ENCODE assay signal across 8 cellular contexts in genomic region chr17:65054602-65055001, GRCh38. TPM values are rescaled to one million over a fixed set of nuclear protein-coding genes. Genes with fewer than 3 reads are reported as not detected.
DNase-seq lines count a peak whose midpoint lies in the region; ATAC-seq and TF ChIP-seq lines count a peak whose summit lies in the region.

No MANE protein-coding gene starts in this region.

- H3K36me3 ChIP-seq in hepatocyte (replicated peaks; ENCODE audit: insufficient read depth, low read depth) (no peaks in the 10 kb centered on the region), mucosa of descending colon (ENCODE audit: low read depth) (peaks cover 6% of the 10 kb centered on the region)

- H3K79me2 ChIP-seq in hepatocyte, result peaks cover 60% of the 10 kb centered on the region

- H3K4me1 Mint-ChIP-seq in T-helper 17 cell, result peaks cover 35% of the 10 kb centered on the region
- peaks cover 31 to 72% of the 10 kb centered on the region in 2 donors for H3K4me1 Mint-ChIP-seq in stimulated activated naive B cell treated with anti-CD40 and anti-IgM and Interleukin-4, amounts not matched to agents 10 μg/mL and 1 μg/mL and 100 μg/mL, for 72 hours

- H3K27me3 Mint-ChIP-seq in T-helper 17 cell, result no peaks in the 10 kb centered on the region
- no peaks in the 10 kb centered on the region for H3K27me3 Mint-ChIP-seq in stimulated activated naive B cell treated with anti-CD40 and anti-IgM and Interleukin-4, amounts not matched to agents 10 μg/mL and 1 μg/mL and 100 μg/mL, for 72 hours

- no peak for ATAC-seq in T-helper 17 cell
- ATAC-seq in stimulated activated naive B cell treated with anti-CD40 and anti-IgM and Interleukin-4, amounts not matched to agents 10 μg/mL and 1 μg/mL and 100 μg/mL, for 72 hours (replicated peaks), result no peak
- no peak for ATAC-seq in mucosa of descending colon

- H3K4me3 ChIP-seq in hepatocyte (peak overlapping the region; percentile 95), mucosa of descending colon (no peak overlapping the region)

- intact Hi-C loops in mucosa of descending colon (cut with DNase I, micrococcal nuclease), result loop anchor here in 1 of 2 donors (10.0 kb wide), 1 partner anchor 80 kb away; no protein-coding TSS in a partner anchor

- peak overlapping the region; percentile 100 for H3K27ac ChIP-seq in hepatocyte

- H3K27me3 ChIP-seq in hepatocyte, result no peaks in the 10 kb centered on the region

- DNase-seq in NCI-H2107 treated with DMSO at 0.1 percent for 48 hours (lab: John Stamatoyannopoulos, UW; ENCODE audit: unreplicated experiment) (peak; percentile 63), NCI-H2107 (lab: John Stamatoyannopoulos, UW) (no peak), T-helper 17 cell (no peak), hepatocyte (ENCODE audit: low spot score) (no peak), 8988T (no peak), mucosa of descending colon (no peak), NCI-H1930 (lab: John Stamatoyannopoulos, UW) (no peak)
- DNase-seq in stimulated activated naive B cell treated with anti-CD40 and anti-IgM and Interleukin-4, amounts not matched to agents 10 μg/mL and 1 μg/mL and 100 μg/mL, for 72 hours, result no peak

- H3K36me3 Mint-ChIP-seq in T-helper 17 cell (ENCODE audit: low read depth), result peaks cover 21% of the 10 kb centered on the region
- peaks cover 45 to 47% of the 10 kb centered on the region in 2 donors for H3K36me3 Mint-ChIP-seq in stimulated activated naive B cell treated with anti-CD40 and anti-IgM and Interleukin-4, amounts not matched to agents 10 μg/mL and 1 μg/mL and 100 μg/mL, for 72 hours

- no peaks in the 10 kb centered on the region for H3K9me3 Mint-ChIP-seq in stimulated activated naive B cell treated with anti-CD40 and anti-IgM and Interleukin-4, amounts not matched to agents 10 μg/mL and 1 μg/mL and 100 μg/mL, for 72 hours

- H3K4me2 ChIP-seq in hepatocyte, result peak overlapping the region; percentile 91

- H3K4me1 ChIP-seq in hepatocyte (ENCODE audit: insufficient read depth) (peaks cover 12% of the 10 kb centered on the region), mucosa of descending colon (ENCODE audit: low read depth) (peaks cover 13% of the 10 kb centered on the region)

- peaks cover 30% of the 10 kb centered on the region for H4K20me1 ChIP-seq in hepatocyte (ENCODE audit: insufficient read depth, poor library complexity, severe bottlenecking)

- no peak for TF ChIP-seq CTCF in hepatocyte (IDR thresholded peaks at IDR 0.05; ENCODE audit: poor library complexity)
- TF ChIP-seq CTCF in mucosa of descending colon (IDR thresholded peaks at IDR 0.05), result no peak

- H3K9me3 ChIP-seq in T-helper 17 cell (ENCODE audit: control insufficient read depth, low read length, poor library complexity, severe bottlenecking), result no peaks in the 10 kb centered on the region
- H3K9me3 ChIP-seq in hepatocyte (ENCODE audit: low read depth), result no peaks in the 10 kb centered on the region
- no peaks in the 10 kb centered on the region for H3K9me3 ChIP-seq in mucosa of descending colon

- H2AFZ ChIP-seq in hepatocyte, result no peak overlapping the region

- H3K9me2 ChIP-seq in hepatocyte (replicated peaks; ENCODE audit: insufficient read depth), result no peaks in the 10 kb centered on the region

- peak overlapping the region; percentile 99 for H3K27ac Mint-ChIP-seq in T-helper 17 cell
- peak overlapping the region; percentile 42 for H3K27ac Mint-ChIP-seq in stimulated activated naive B cell treated with anti-CD40 and anti-IgM and Interleukin-4, amounts not matched to agents 10 μg/mL and 1 μg/mL and 100 μg/mL, for 72 hours

- 24% methylated on average over 3 of the region's 3 CpGs for WGBS in hepatocyte (ENCODE audit: low lambda C conversion rate, missing lambda C conversion rate)

- H3K4me3 Mint-ChIP-seq in T-helper 17 cell, result peak overlapping the region; percentile 98
- peak overlapping the region; percentile 96 to 100 for H3K4me3 Mint-ChIP-seq in stimulated activated naive B cell treated with anti-CD40 and anti-IgM and Interleukin-4, amounts not matched to agents 10 μg/mL and 1 μg/mL and 100 μg/mL, for 72 hours

RNA-seq across cellular contexts. Expression of gene GNA13, which starts 1.9 kb away (rescaled TPM):
- 100 to 1,000 TPM; 102 to 132 TPM for total RNA-seq in T-helper 17 cell
- 67.6 and 69.5 TPM in 2 replicates for total RNA-seq in hepatocyte
- polyA plus RNA-seq in hepatocyte, result 13.1 and 17.8 TPM in 2 replicates
- 10 to 100 TPM; 69.0 to 95.5 (median 92.2) TPM for total RNA-seq in mucosa of descending colon
